ENCODE assay signal across 19 cellular contexts in genomic region chr15:31374489-31374888, GRCh38. TPM values are rescaled to one million over a fixed set of nuclear protein-coding genes. Genes with fewer than 3 reads are reported as not detected.
DNase-seq lines count a peak whose midpoint lies in the region; ATAC-seq and TF ChIP-seq lines count a peak whose summit lies in the region.
"Had no signal": no experiment of that assay in that cellular context is flagged by ENCODE, and none has a peak within 500 bp of the region (broad histone marks: within the 10 kb centered on the region; RNA-seq: fewer than 3 reads in every experiment).

No MANE protein-coding gene starts in this region.

- H3K79me1 ChIP-seq in H9 (ENCODE audit: insufficient read depth, low read depth, low read length, poor library complexity, severe bottlenecking): no peaks in the 10 kb centered on the region

- ATAC-seq in CD8-positive, alpha-beta T cell: no peak
- ATAC-seq in gastroesophageal sphincter: no peak
- ATAC-seq in gastrocnemius medialis: no peak
- no peak for ATAC-seq in GM21528 (IDR thresholded peaks at IDR 0.05; ENCODE audit: low FRiP score, unreplicated experiment)
- ATAC-seq: activated CD4-positive, alpha-beta T cell treated with anti-CD3 and anti-CD28 coated beads for 36 hours had no signal

- TF ChIP-seq CTCF in CD8-positive, alpha-beta T cell (IDR thresholded peaks at IDR 0.05): no peak
- TF ChIP-seq CTCF in H9 (conservative IDR thresholded peaks at IDR 0.05): no peak
- TF ChIP-seq CTCF in gastroesophageal sphincter (IDR thresholded peaks at IDR 0.05): no peak
- no peak for TF ChIP-seq CTCF in gastrocnemius medialis (IDR thresholded peaks at IDR 0.05 in 4 of 5, conservative IDR thresholded peaks at IDR 0.05 in 1 of 5)

- H3K23me2 ChIP-seq in H9 (ENCODE audit: insufficient read length, low read depth, low read length, poor library complexity, severe bottlenecking): no peaks in the 10 kb centered on the region

- no peak overlapping the region for H3K23ac ChIP-seq in H9 (ENCODE audit: insufficient read length, low read depth, low read length)

- H4K91ac ChIP-seq in H9 (ENCODE audit: insufficient read length, low read depth, low read length): no peak overlapping the region

- intact Hi-C loops in CD8-positive, alpha-beta T cell (cut with DNase I, micrococcal nuclease): no loop called here
- intact Hi-C loops in gastrocnemius medialis (cut with DNase I; ENCODE audit: low total_unique reads): no loop called here

- no peaks in the 10 kb centered on the region for H3K27me3 ChIP-seq in CD8-positive, alpha-beta T cell (ENCODE audit: insufficient read depth, low read length)
- H3K27me3 ChIP-seq in H9 (ENCODE audit: insufficient read depth, low read length): no peaks in the 10 kb centered on the region
- H3K27me3 ChIP-seq in gastroesophageal sphincter: no peaks in the 10 kb centered on the region
- H3K27me3 ChIP-seq in gastrocnemius medialis: no peaks in the 10 kb centered on the region
- H3K27me3 ChIP-seq: neutrophil had no signal

- no peaks in the 10 kb centered on the region; the same call in 1 of the 2 replicates for H3K79me2 ChIP-seq in H9 (ENCODE audit: insufficient read depth, low read length)

- no peak overlapping the region for H3K18ac ChIP-seq in H9 (ENCODE audit: insufficient read length, low read depth, low read length)

- no peak overlapping the region for H3K4me3 ChIP-seq in CD8-positive, alpha-beta T cell (ENCODE audit: low read depth, low read length)
- H3K4me3 ChIP-seq in gastroesophageal sphincter: no peak overlapping the region
- H3K4me3 ChIP-seq in gastrocnemius medialis: no peak overlapping the region
- H3K4me3 ChIP-seq: HAP-1 had no signal

- H2BK12ac ChIP-seq in H9 (ENCODE audit: insufficient read length, low read depth, low read length): no peak overlapping the region

- TF ChIP-seq POLR2A in gastroesophageal sphincter (IDR thresholded peaks at IDR 0.05): no peak
- no peak for TF ChIP-seq POLR2A in gastrocnemius medialis (IDR thresholded peaks at IDR 0.05)

- H3K9ac ChIP-seq in H9 (ENCODE audit: extremely low read depth, insufficient read length, low read length): no peak overlapping the region

- no peak overlapping the region for H3K4me3 Mint-ChIP-seq in CD8-positive, alpha-beta T cell
- no peak overlapping the region for H3K4me3 Mint-ChIP-seq in H9
- H3K4me3 Mint-ChIP-seq: activated CD4-positive, alpha-beta T cell treated with anti-CD3 and anti-CD28 coated beads for 36 hours had no signal

- H3K4me1 Mint-ChIP-seq in CD8-positive, alpha-beta T cell (ENCODE audit: low read depth): peaks cover 87% of the 10 kb centered on the region
- peaks cover 38 to 40% of the 10 kb centered on the region in 2 experiments for H3K4me1 Mint-ChIP-seq in H9

- H3K27ac Mint-ChIP-seq in CD8-positive, alpha-beta T cell: peak overlapping the region; percentile 32
- peak overlapping the region in 2 of 3 experiments; percentile 44 to 82; a peak in 2 of 7 replicates for H3K27ac Mint-ChIP-seq in H9
- H3K27ac Mint-ChIP-seq: activated CD4-positive, alpha-beta T cell treated with anti-CD3 and anti-CD28 coated beads for 36 hours had no signal

- H2BK15ac ChIP-seq in H9 (ENCODE audit: low read depth, low read length): no peak overlapping the region

- no peak overlapping the region for H2AK5ac ChIP-seq in H9 (ENCODE audit: insufficient read length, low read length)

- H2BK120ac ChIP-seq in H9 (ENCODE audit: low read depth, low read length, poor library complexity, severe bottlenecking): no peak overlapping the region

- CTCF ChIA-PET in CD8-positive, alpha-beta T cell (lab: Charles Lee): interaction anchor here (1.5 to 5.9 kb wide), 2 partner anchors 9 to 71 kb away, joined by 3 to 35 read pairs; no protein-coding TSS in a partner anchor

- H3K36me3 ChIP-seq in CD8-positive, alpha-beta T cell (ENCODE audit: insufficient read depth, low read length): peaks cover 28% of the 10 kb centered on the region
- peaks cover 0 to 74% of the 10 kb centered on the region in 2 donors for H3K36me3 ChIP-seq in gastroesophageal sphincter
- H3K36me3 ChIP-seq in gastrocnemius medialis: peaks cover 0 to 15% of the 10 kb centered on the region in 2 donors
- H3K36me3 ChIP-seq: HAP-1 had no signal

- no peak overlapping the region for H3K4ac ChIP-seq in H9 (ENCODE audit: low read depth, low read length)

- H4K20me1 ChIP-seq in H9 (ENCODE audit: control insufficient read depth, insufficient read depth, insufficient read length): no peaks in the 10 kb centered on the region

- POLR2A ChIA-PET in CD8-positive, alpha-beta T cell (lab: Charles Lee): interaction anchor here (0.5 to 1.3 kb wide), 3 partner anchors 14 to 67 kb away, joined by 3 to 4 read pairs (median 3); no protein-coding TSS in a partner anchor

- no peak overlapping the region for H4K8ac ChIP-seq in H9 (replicated peaks; ENCODE audit: insufficient read length, low read depth, low read length)

- H3K56ac ChIP-seq in H9 (ENCODE audit: insufficient read length, low read depth, low read length): no peak overlapping the region

- no peaks in the 10 kb centered on the region for H3K9me3 ChIP-seq in CD8-positive, alpha-beta T cell (ENCODE audit: low read length)
- H3K9me3 ChIP-seq in H9 (ENCODE audit: control insufficient read depth, low read depth, low read length) (no peaks in the 10 kb centered on the region), gastroesophageal sphincter (no peaks in the 10 kb centered on the region), gastrocnemius medialis (no peaks in the 10 kb centered on the region)
- H3K9me3 ChIP-seq: HAP-1, neutrophil had no signal

- in situ Hi-C loops in gastrocnemius medialis (cut with MboI; ENCODE audit: low sequenced_read_pairs in 4 of 4): loop anchor here in 2 of 4 donors (25.0 kb wide), 2 partner anchors 387 to 412 kb away; partner anchors contain the start of gene MTMR10 (in 1 of the 2)

- peaks cover 79% of the 10 kb centered on the region for H3K36me3 Mint-ChIP-seq in CD8-positive, alpha-beta T cell
- peaks cover 6 to 36% (median 26%) of the 10 kb centered on the region in 3 experiments; a peak in 5 of 7 replicates for H3K36me3 Mint-ChIP-seq in H9 (ENCODE audit: insufficient read depth in 1 of 3, low read depth in 3 of 3)

- WGBS in H9 (ENCODE audit: extremely low coverage, insufficient read length, low lambda C conversion rate): no CpG with 5 or more reads among the region's 8 CpGs
- WGBS in gastroesophageal sphincter (ENCODE audit: low coverage in 1 of 2), 2 donors: 20 to 56% methylated on average over 1 to 4 of the region's 8 CpGs

- H4K5ac ChIP-seq in H9 (ENCODE audit: insufficient read length, low read depth, low read length): no peak overlapping the region

- H3K9me3 Mint-ChIP-seq in CD8-positive, alpha-beta T cell: no peaks in the 10 kb centered on the region
- peaks cover 0 to 3% of the 10 kb centered on the region in 2 experiments; a peak in 3 of 5 replicates for H3K9me3 Mint-ChIP-seq in H9

- no peak overlapping the region for H3T11ph ChIP-seq in H9 (ENCODE audit: low read length)

- H3K27me3 Mint-ChIP-seq in CD8-positive, alpha-beta T cell (ENCODE audit: low read depth): no peaks in the 10 kb centered on the region
- H3K27me3 Mint-ChIP-seq in H9 (ENCODE audit: low read depth): no peaks in the 10 kb centered on the region
- H3K27me3 Mint-ChIP-seq: activated CD4-positive, alpha-beta T cell treated with anti-CD3 and anti-CD28 coated beads for 36 hours had no signal

- H2BK20ac ChIP-seq in H9 (ENCODE audit: low read depth, low read length, poor library complexity, severe bottlenecking): no peak overlapping the region

- no peak overlapping the region for H3K14ac ChIP-seq in H9 (ENCODE audit: insufficient read depth, low read length)

- H3K27ac ChIP-seq in CD8-positive, alpha-beta T cell (ENCODE audit: low read depth, low read length): no peak overlapping the region
- H3K27ac ChIP-seq in H9 (ENCODE audit: insufficient read length, low read depth, low read length): no peak overlapping the region
- H3K27ac ChIP-seq in gastroesophageal sphincter: peak overlapping the region in 3 of 4 donors; percentile 38 to 95 (median 74)
- peak overlapping the region; percentile 60 to 100 (median 96) for H3K27ac ChIP-seq in gastrocnemius medialis
- H3K27ac ChIP-seq: neutrophil had no signal

- no peak overlapping the region for H3K4me2 ChIP-seq in H9 (ENCODE audit: insufficient read depth, insufficient read length, low read length)

- peaks cover 93% of the 10 kb centered on the region for H3K4me1 ChIP-seq in CD8-positive, alpha-beta T cell (ENCODE audit: insufficient read depth, low read length)
- H3K4me1 ChIP-seq in H9 (ENCODE audit: insufficient read depth, low read length) (no peaks in the 10 kb centered on the region; the same call in 1 of the 2 replicates), gastroesophageal sphincter (peaks cover 0 to 74% (median 27%) of the 10 kb centered on the region in 3 donors), gastrocnemius medialis (peaks cover 60 to 68% of the 10 kb centered on the region in 2 donors)
- H3K4me1 ChIP-seq: HAP-1 had no signal

- no peak for DNase-seq in CD8-positive, alpha-beta T cell
- DNase-seq in H9 (no peak), gastrocnemius medialis (no peak), middle frontal gyrus (ENCODE audit: extremely low spot score, low spot score) (no peak), superior temporal gyrus (ENCODE audit: extremely low spot score) (no peak)
- no peak for DNase-seq in effector CD4-positive, alpha-beta T cell
- DNase-seq: activated CD4-positive, alpha-beta T cell treated with anti-CD3 and anti-CD28 coated beads for 36 hours; anterior cingulate cortex; C1 segment of cervical spinal cord; DMS79; hypothalamus; IMR-90; NCI-H1092; stimulated activated naive CD4-positive, alpha-beta T cell treated with Interleukin-2 at 50 U/mL for 16 hours; T-helper 9 cell had no signal

- H2BK5ac ChIP-seq in H9 (ENCODE audit: insufficient read length, low read length): no peak overlapping the region

- no peak for TF ChIP-seq EP300 in gastroesophageal sphincter (IDR thresholded peaks at IDR 0.05)

- no peak overlapping the region for H2AFZ ChIP-seq in H9 (ENCODE audit: low read length)

RNA-seq across cellular contexts. Expression of gene KLF13, which starts 47.9 kb away (rescaled TPM):
- 100 to 1,000 TPM; 359 to 364 TPM for total RNA-seq in CD8-positive, alpha-beta T cell
- total RNA-seq in H9 (2021): 30.6 and 33.4 TPM in 2 replicates
- 100 to 1,000 TPM in 1 of 4 donors, 10 to 100 TPM in 3; 49.7 to 106 (median 76.1) TPM for total RNA-seq in gastroesophageal sphincter
- 10 to 100 TPM; 18.3 to 50.2 (median 32.9) TPM for total RNA-seq in gastrocnemius medialis

Comparison
In these comparisons a context has a peak if more than half of its experiments do, and no peak if none do; other contexts are left out.
1. H3K27ac ChIP-seq: peak in gastroesophageal sphincter (3 of 4) and gastrocnemius medialis (4 of 4); none in CD8-positive, alpha-beta T cell (single experiment) and H9 (single experiment).